Comparison of ENCODE assay signal across 27 cellular contexts in genomic region chr16:17729820-17730219, GRCh38.
"Had no signal": no experiment of that assay in that cellular context is flagged by ENCODE, and none has a peak within 500 bp of the region (broad histone marks: within the 10 kb centered on the region; RNA-seq: fewer than 3 reads in every experiment).

No MANE protein-coding gene starts in this region.

- H3K4me1 ChIP-seq: parathyroid adenoma, psoas muscle, spleen, suprapubic skin, testis, tibial artery, transverse colon, upper lobe of left lung, uterus had no signal

- H3K4me2 ChIP-seq: smooth muscle cell had no signal

- H3K27me3 ChIP-seq: ovary, testis, tibial artery, transverse colon, upper lobe of left lung, uterus had no signal

- H3K4me3 ChIP-seq: ovary, psoas muscle, skin epidermis, smooth muscle cell, spleen, suprapubic skin, testis, tibial artery, transverse colon, upper lobe of left lung, uterus had no signal

- H3K9ac ChIP-seq: parathyroid adenoma had no signal

- H3K27ac ChIP-seq: ovary, parathyroid adenoma, psoas muscle, skin epidermis, spleen, suprapubic skin, testis, tibial artery, transverse colon, upper lobe of left lung, uterus had no signal

- H2AFZ ChIP-seq: parathyroid adenoma had no signal

- H3K79me2 ChIP-seq: parathyroid adenoma had no signal

- DNase-seq: naive B cell; naive thymus-derived CD8-positive, alpha-beta T cell; nephron progenitor cell; occipital lobe; ovary; posterior cingulate gyrus; psoas muscle; right cardiac atrium; spleen; stimulated activated CD4-positive, alpha-beta T cell treated with anti-CD3 and anti-CD28 coated beads, Interleukin-12 subunit alpha, Interleukin-12 subunit beta, amount 100 ng/mL, for 4 hours; stimulated activated CD4-positive, alpha-beta T cell treated with anti-CD3 and anti-CD28 coated beads, Interleukin-1b, Interleukin-23, amount 100 ng/mL, for 48 hours; stimulated activated CD4-positive, alpha-beta T cell treated with anti-CD3 and anti-CD28 coated beads, Interleukin-4, amount 100 ng/mL, for 1 hour; stimulated activated CD4-positive, alpha-beta T cell treated with anti-CD3 and anti-CD28 coated beads, Interleukin-4, amount 100 ng/mL, for 4 hours; stimulated activated CD8-positive, alpha-beta memory T cell treated with anti-CD3 and anti-CD28 coated beads, Interleukin-4, amount 100 ng/mL, for 48 hours; stimulated activated naive CD4-positive, alpha-beta T cell; stimulated activated naive CD8-positive, alpha-beta T cell treated with anti-CD3 and anti-CD28 coated beads, Interleukin-15, amount 100 ng/mL, for 72 hours; stimulated activated naive CD8-positive, alpha-beta T cell treated with anti-CD3 and anti-CD28 coated beads, Interleukin-15, Interleukin-2, amounts not matched to agents 100 U/mL and 50 U/mL, for 24 hours; substantia nigra; testis; tibial artery; transverse colon; upper lobe of left lung; uterus had no signal

- H3K36me3 ChIP-seq: ovary, spleen, suprapubic skin, tibial artery, transverse colon, upper lobe of left lung, uterus had no signal

- H3K9me3 ChIP-seq: ovary, psoas muscle, suprapubic skin, testis, tibial artery, transverse colon, upper lobe of left lung, uterus had no signal
